ENCODE assay signal across 18 cellular contexts in genomic region chr16:77408607-77409006, GRCh38. TPM values are rescaled to one million over a fixed set of nuclear protein-coding genes. Genes with fewer than 3 reads are reported as not detected.
DNase-seq lines count a peak whose midpoint lies in the region; ATAC-seq lines count a peak whose summit lies in the region.
"Had no signal": no experiment of that assay in that cellular context is flagged by ENCODE, and none has a peak within 500 bp of the region (broad histone marks: within the 10 kb centered on the region; RNA-seq: fewer than 3 reads in every experiment).

No MANE protein-coding gene starts in this region.

- peak; percentile 58 for DNase-seq in M059J (ENCODE audit: low read depth)
- DNase-seq in kidney glomerular epithelial cell (lab: John Stamatoyannopoulos, UW): peak; percentile 26
- no peak for DNase-seq in T-helper 17 cell
- DNase-seq in activated T-cell treated with anti-CD3 and anti-CD28 coated beads, Interleukin-2, amount 50 U/mL, for 48 hours: no peak
- DNase-seq: activated CD4-positive, alpha-beta T cell treated with anti-CD3 and anti-CD28 coated beads, Interleukin-2, amount 10 ng/mL, durations not matched to agents 24 days and 14 days; AML-193; foreskin keratinocyte; left lung; NCI-H446; PC-9; stimulated activated CD4-positive, alpha-beta T cell treated with anti-CD3 and anti-CD28 coated beads, Interleukin-4, amount 100 ng/mL, for 1 hour had no signal

- no peaks in the 10 kb centered on the region for H3K36me3 Mint-ChIP-seq in T-helper 17 cell (ENCODE audit: low read depth)
- H3K36me3 Mint-ChIP-seq: activated naive CD8-positive, alpha-beta T cell; IgD-negative memory B cell had no signal

- H3K27me3 Mint-ChIP-seq in T-helper 17 cell: peaks cover 2% of the 10 kb centered on the region

- no peak overlapping the region for H3K4me3 Mint-ChIP-seq in T-helper 17 cell
- H3K4me3 Mint-ChIP-seq: activated CD4-positive, alpha-beta T cell treated with anti-CD3 and anti-CD28 coated beads, Interleukin-2, amount 10 ng/mL, durations not matched to agents 24 days and 14 days; activated naive CD8-positive, alpha-beta T cell; IgD-negative memory B cell had no signal

- H3K27ac Mint-ChIP-seq in T-helper 17 cell: no peak overlapping the region
- H3K27ac Mint-ChIP-seq: activated CD4-positive, alpha-beta T cell treated with anti-CD3 and anti-CD28 coated beads, Interleukin-2, amount 10 ng/mL, durations not matched to agents 24 days and 14 days; activated naive CD8-positive, alpha-beta T cell; IgD-negative memory B cell had no signal

- H3K4me1 Mint-ChIP-seq in T-helper 17 cell: no peaks in the 10 kb centered on the region
- H3K4me1 Mint-ChIP-seq: IgD-negative memory B cell had no signal

- no peaks in the 10 kb centered on the region for H3K9me3 ChIP-seq in T-helper 17 cell (ENCODE audit: control insufficient read depth, low read length, poor library complexity, severe bottlenecking)
- H3K9me3 ChIP-seq: thoracic aorta had no signal

- ATAC-seq in GM18511 (IDR thresholded peaks at IDR 0.05; ENCODE audit: unreplicated experiment): peak; percentile 57
- peak; percentile 68 for ATAC-seq in GM21381 (IDR thresholded peaks at IDR 0.05; ENCODE audit: unreplicated experiment)
- ATAC-seq in T-helper 17 cell: no peak
- no peak for ATAC-seq in HG03025 (IDR thresholded peaks at IDR 0.05; ENCODE audit: low FRiP score, unreplicated experiment)
- no peak for ATAC-seq in HG02973 (IDR thresholded peaks at IDR 0.05; ENCODE audit: unreplicated experiment)
- ATAC-seq: foreskin keratinocyte, left lung had no signal

RNA-seq across cellular contexts. Expression of gene ADAMTS18, which starts 26.2 kb away (rescaled TPM):
- total RNA-seq in M059J (2014; rRNA removed; shearing (Covaris generic)): 0.07 and 0.12 TPM in 2 replicates
- not detected for total RNA-seq in T-helper 17 cell
- total RNA-seq: activated CD4-positive, alpha-beta T cell treated with anti-CD3 and anti-CD28 coated beads, Interleukin-2, amount 10 ng/mL, durations not matched to agents 24 days and 14 days; foreskin keratinocyte; PC-9 had no signal

Comparison
In these comparisons a context has a peak if more than half of its experiments do, and no peak if none do; other contexts are left out.
1. ATAC-seq: peak in GM18511 (single experiment) and GM21381 (single experiment); none in T-helper 17 cell (single experiment), HG03025 (single experiment) and HG02973 (single experiment).
2. DNase-seq: peak in M059J (single experiment) and kidney glomerular epithelial cell (single experiment); none in T-helper 17 cell (0 of 3) and activated T-cell treated with anti-CD3 and anti-CD28 coated beads, Interleukin-2, amount 50 U/mL, for 48 hours (0 of 2).